In genomic region chr1:36359911-36360310, GRCh38 we compare ENCODE assay signal across 11 cellular contexts. TPM values are rescaled to one million over a fixed set of nuclear protein-coding genes. Genes with fewer than 3 reads are reported as not detected.
DNase-seq lines count a peak whose midpoint lies in the region; ATAC-seq and TF ChIP-seq lines count a peak whose summit lies in the region.
"Had no signal": no experiment of that assay in that cellular context is flagged by ENCODE, and none has a peak within 500 bp of the region (broad histone marks: within the 10 kb centered on the region; RNA-seq: fewer than 3 reads in every experiment).

No MANE protein-coding gene starts in this region.

- peaks cover 10% of the 10 kb centered on the region for H3K36me3 Mint-ChIP-seq in activated naive CD4-positive, alpha-beta T cell treated with anti-CD3 and anti-CD28 coated beads, Interleukin-2, amount 50 U/mL, for 24 hours

- H3K79me2 ChIP-seq in ACC112 (ENCODE audit: control insufficient read depth, insufficient read depth, low read length, unreplicated experiment), result peaks cover 11% of the 10 kb centered on the region

- peak overlapping the region; percentile 67 for H3K4me3 Mint-ChIP-seq in activated naive CD4-positive, alpha-beta T cell treated with anti-CD3 and anti-CD28 coated beads, Interleukin-2, amount 50 U/mL, for 24 hours

- no peaks in the 10 kb centered on the region for H3K27me3 ChIP-seq in ACC112 (ENCODE audit: insufficient read depth, low read length)
- H3K27me3 ChIP-seq in lower lobe of right lung (ENCODE audit: low read depth), result no peaks in the 10 kb centered on the region

- no peaks in the 10 kb centered on the region for H3K9me3 ChIP-seq in lower lobe of right lung

- H3K4me1 Mint-ChIP-seq in activated naive CD4-positive, alpha-beta T cell treated with anti-CD3 and anti-CD28 coated beads, Interleukin-2, amount 50 U/mL, for 24 hours, result peaks cover 26% of the 10 kb centered on the region

- intact Hi-C loops in lower lobe of right lung (cut with DNase I), result no loop called here
- intact Hi-C loops in posterior vena cava (cut with DNase I), result no loop called here

- no peak for TF ChIP-seq CTCF in lower lobe of right lung (IDR thresholded peaks at IDR 0.05)

- DNase-seq in HPDE6-E6E7 (ENCODE audit: extremely low spot score) (peak; percentile 32), lower lobe of right lung (no peak), iPS-NIHi7 (ENCODE audit: extremely low spot score) (no peak), posterior vena cava (ENCODE audit: low spot score) (no peak), NCI-H1694 treated with DMSO at 0.1 percent for 48 hours (lab: John Stamatoyannopoulos, UW) (no peak)
- DNase-seq: C1 segment of cervical spinal cord; NK-92 treated with Interleukin-12 subunit alpha and Interleukin-12 subunit beta, amount 100 ng/mL, for 24 hours had no signal

- H3K27ac Mint-ChIP-seq in activated naive CD4-positive, alpha-beta T cell treated with anti-CD3 and anti-CD28 coated beads, Interleukin-2, amount 50 U/mL, for 24 hours, result peak overlapping the region; percentile 96

- ATAC-seq in lower lobe of right lung, result peak; percentile 81 to 82
- no peak for ATAC-seq in GM18520 (IDR thresholded peaks at IDR 0.05; ENCODE audit: unreplicated experiment)

- no peaks in the 10 kb centered on the region for H3K27me3 Mint-ChIP-seq in activated naive CD4-positive, alpha-beta T cell treated with anti-CD3 and anti-CD28 coated beads, Interleukin-2, amount 50 U/mL, for 24 hours

- H3K4me1 ChIP-seq in ACC112 (ENCODE audit: control insufficient read depth, insufficient read depth, low read length, unreplicated experiment) (peaks cover 11% of the 10 kb centered on the region), lower lobe of right lung (peaks cover 12% of the 10 kb centered on the region)

- no peaks in the 10 kb centered on the region for H3K9me3 Mint-ChIP-seq in activated naive CD4-positive, alpha-beta T cell treated with anti-CD3 and anti-CD28 coated beads, Interleukin-2, amount 50 U/mL, for 24 hours

- H3K36me3 ChIP-seq in ACC112 (ENCODE audit: insufficient read depth, low read length) (peaks cover 24% of the 10 kb centered on the region; the same call in 1 of the 2 replicates), lower lobe of right lung (peaks cover 70% of the 10 kb centered on the region)

- H2AFZ ChIP-seq in ACC112 (ENCODE audit: low read length, unreplicated experiment), result no peak overlapping the region

- H3K4me3 ChIP-seq in ACC112 (ENCODE audit: low read depth, low read length) (no peak overlapping the region), lower lobe of right lung (no peak overlapping the region)
- H3K4me3 ChIP-seq: skin epidermis had no signal

- H3K27ac ChIP-seq in ACC112 (ENCODE audit: low read depth, low read length) (peak overlapping the region; percentile 16; the same call in 1 of the 2 replicates), lower lobe of right lung (peak overlapping the region; percentile 53)

RNA-seq across cellular contexts. Expression of gene STK40, which starts 25.8 kb away (rescaled TPM):
- total RNA-seq in lower lobe of right lung (74.2 TPM), posterior vena cava (10 to 100 TPM; 68.5 to 94.8 TPM)

RNA-seq across cellular contexts. Expression of gene EVA1B, which starts 36.5 kb away (rescaled TPM):
- 25.7 TPM for total RNA-seq in lower lobe of right lung
- total RNA-seq in posterior vena cava, result 10 to 100 TPM; 38.0 to 39.5 TPM

RNA-seq across cellular contexts. Expression of gene LSM10, which starts 37.8 kb away (rescaled TPM):
- total RNA-seq in lower lobe of right lung (44.5 TPM), posterior vena cava (10 to 100 TPM; 30.7 to 34.8 TPM)

RNA-seq across cellular contexts. Expression of gene SH3D21, which starts 53.7 kb away (rescaled TPM):
- total RNA-seq in lower lobe of right lung (8.5 TPM), posterior vena cava (1 to 10 TPM; 1.6 to 2.8 TPM)
